Comparison of ENCODE assay signal across 1 cellular context in genomic region chr5:88940712-88941111, GRCh38.
TF ChIP-seq lines count a peak whose summit lies in the region.

No MANE protein-coding gene starts in this region.

TF ChIP-seq in GM12878, 131 proteins besides CTCF, POLR2A, EP300 and RAD21:
- no peak for TF ChIP-seq ZBTB11 (CRISPR knock-in tag; IDR thresholded peaks at IDR 0.05)
- TF ChIP-seq ATF7 (IDR thresholded peaks at IDR 0.05; ENCODE audit: low read depth), result peak; percentile 25
- peak; percentile 87 for TF ChIP-seq MLLT1 (IDR thresholded peaks at IDR 0.05)
